22 cellular contexts compared by ENCODE assay signal in genomic region chr16:47025641-47026040, GRCh38. TPM values are rescaled to one million over a fixed set of nuclear protein-coding genes. Genes with fewer than 3 reads are reported as not detected.
DNase-seq lines count a peak whose midpoint lies in the region; ATAC-seq, FAIRE-seq and TF ChIP-seq lines count a peak whose summit lies in the region.
"Had no signal": no experiment of that assay in that cellular context is flagged by ENCODE, and none has a peak within 500 bp of the region (broad histone marks: within the 10 kb centered on the region; RNA-seq: fewer than 3 reads in every experiment).

No MANE protein-coding gene starts in this region.

- no peaks in the 10 kb centered on the region for H4K20me1 ChIP-seq in HepG2 (ENCODE audit: insufficient read depth, low read length)
- H4K20me1 ChIP-seq: BLaER1 had no signal

- H3K79me2 ChIP-seq in HepG2 (ENCODE audit: insufficient read depth, low read length) = no peaks in the 10 kb centered on the region

- TF ChIP-seq EP300 in HepG2 (IDR thresholded peaks at IDR 0.05; ENCODE audit: low read depth in 2 of 2, low read length in 2 of 2) (no peak), HepG2 (CRISPR knock-in tag; IDR thresholded peaks at IDR 0.05; ENCODE audit: borderline replicate concordance) (no peak)

- WGBS in HepG2 (ENCODE audit: low lambda C conversion rate) = 79% methylated on average over 20 of the region's 20 CpGs
- 93% methylated on average over 18 of the region's 20 CpGs for WGBS in right lobe of liver (ENCODE audit: insufficient coverage, low coverage, low lambda C conversion rate, missing lambda C conversion rate)

- H3K27ac ChIP-seq in HepG2 (ENCODE audit: extremely low read length, insufficient read depth, low read length) = no peak overlapping the region
- H3K27ac ChIP-seq in right lobe of liver = no peak overlapping the region
- H3K27ac ChIP-seq in upper lobe of right lung = no peak overlapping the region
- H3K27ac ChIP-seq: 22Rv1, BLaER1, C4-2B had no signal

- BruUV-seq in HepG2 (replicated peaks; lab: Mats Ljungman, UMichigan) = no TSS peak

- H3K27me3 ChIP-seq in HepG2 (ENCODE audit: control insufficient read depth in 1 of 2, insufficient read depth in 2 of 2, low read length in 2 of 2) = peaks cover 0 to 10% of the 10 kb centered on the region in 2 experiments; a peak in 2 of 5 replicates
- no peaks in the 10 kb centered on the region for H3K27me3 ChIP-seq in right lobe of liver
- no peaks in the 10 kb centered on the region for H3K27me3 ChIP-seq in bronchial epithelial cell (ENCODE audit: control insufficient read depth, insufficient read depth, low read length)
- H3K27me3 ChIP-seq in upper lobe of right lung = no peaks in the 10 kb centered on the region
- H3K27me3 ChIP-seq: BLaER1 had no signal

- H3K4me3 Mint-ChIP-seq in activated naive CD8-positive, alpha-beta T cell treated with anti-CD3 and anti-CD28 coated beads for 36 hours = no peak overlapping the region
- H3K4me3 Mint-ChIP-seq: B cell; CD4-positive, CD25-positive, alpha-beta regulatory T cell; CD8-positive, alpha-beta T cell had no signal

- intact Hi-C loops in HepG2 (cut with micrococcal nuclease; ENCODE audit: unreplicated experiment) = no loop called here
- intact Hi-C loops in right lobe of liver (cut with DNase I) = no loop called here
- intact Hi-C loops in upper lobe of right lung (cut with DNase I) = no loop called here

- H3K9me3 ChIP-seq in HepG2 (ENCODE audit: low read length) = no peaks in the 10 kb centered on the region
- H3K9me3 ChIP-seq in right lobe of liver = no peaks in the 10 kb centered on the region
- no peaks in the 10 kb centered on the region for H3K9me3 ChIP-seq in upper lobe of right lung
- H3K9me3 ChIP-seq: BLaER1, Caco-2, HAP-1 had no signal

- TF ChIP-seq CTCF in HepG2 (CRISPR knock-in tag; IDR thresholded peaks at IDR 0.05) (no peak), right lobe of liver (IDR thresholded peaks at IDR 0.05) (no peak), bronchial epithelial cell (IDR thresholded peaks at IDR 0.05; ENCODE audit: insufficient read depth, low read length, severe bottlenecking) (no peak), upper lobe of right lung (IDR thresholded peaks at IDR 0.05) (no peak)

- H3K27ac Mint-ChIP-seq in activated naive CD8-positive, alpha-beta T cell treated with anti-CD3 and anti-CD28 coated beads for 36 hours = no peak overlapping the region
- H3K27ac Mint-ChIP-seq: B cell; CD4-positive, CD25-positive, alpha-beta regulatory T cell; CD8-positive, alpha-beta T cell had no signal

- no peak for TF ChIP-seq RAD21 in HepG2 (CRISPR knock-in tag; IDR thresholded peaks at IDR 0.05)

- H3K36me3 Mint-ChIP-seq in activated naive CD8-positive, alpha-beta T cell treated with anti-CD3 and anti-CD28 coated beads for 36 hours = no peaks in the 10 kb centered on the region
- H3K36me3 Mint-ChIP-seq: CD4-positive, CD25-positive, alpha-beta regulatory T cell; CD8-positive, alpha-beta T cell had no signal

- POLR2A ChIA-PET in HepG2 (lab: Yijun Ruan, JAX) = no interaction called here

- FAIRE-seq in HepG2 (lab: Jason Lieb, UNC) (no peak), bronchial epithelial cell (lab: Jason Lieb, UNC) (peak; percentile 40)
- FAIRE-seq: A204.1, G401.6, GM18507, H54 had no signal

- H3K4me3 ChIP-seq in HepG2 (replicated peaks in 1 of 3; ENCODE audit: insufficient read depth in 1 of 3, low read depth in 2 of 3, low read length in 3 of 3) = no peak overlapping the region
- no peak overlapping the region for H3K4me3 ChIP-seq in right lobe of liver
- no peak overlapping the region for H3K4me3 ChIP-seq in bronchial epithelial cell (ENCODE audit: low read depth, low read length)
- no peak overlapping the region for H3K4me3 ChIP-seq in upper lobe of right lung
- H3K4me3 ChIP-seq: BLaER1, HAP-1 had no signal

- H3K4me1 ChIP-seq in HepG2 (ENCODE audit: insufficient read depth, low read length) (no peaks in the 10 kb centered on the region), right lobe of liver (no peaks in the 10 kb centered on the region), upper lobe of right lung (no peaks in the 10 kb centered on the region)
- H3K4me1 ChIP-seq: BLaER1, Caco-2, HAP-1 had no signal

- no peak for TF ChIP-seq POLR2A in HepG2 (IDR thresholded peaks at IDR 0.05; ENCODE audit: insufficient read depth in 1 of 2, low read depth in 2 of 2, low read length in 2 of 2)
- no peak for TF ChIP-seq POLR2A in right lobe of liver (IDR thresholded peaks at IDR 0.05)

- ATAC-seq in HepG2 (no peak), right lobe of liver (no peak), upper lobe of right lung (no peak)
- ATAC-seq: CD8-positive, alpha-beta T cell had no signal

- H2AFZ ChIP-seq in HepG2 (ENCODE audit: low read length) = no peak overlapping the region

- H3K36me3 ChIP-seq in HepG2 (replicated peaks in 1 of 2; ENCODE audit: control insufficient read depth in 1 of 2, insufficient read depth in 2 of 2, low read length in 2 of 2) = no peaks in the 10 kb centered on the region
- no peaks in the 10 kb centered on the region for H3K36me3 ChIP-seq in right lobe of liver
- no peaks in the 10 kb centered on the region for H3K36me3 ChIP-seq in bronchial epithelial cell (ENCODE audit: control insufficient read depth, insufficient read depth, low read length)
- no peaks in the 10 kb centered on the region for H3K36me3 ChIP-seq in upper lobe of right lung
- H3K36me3 ChIP-seq: BLaER1, HAP-1 had no signal

- CTCF ChIA-PET in HepG2 (lab: Yijun Ruan, JAX; ENCODE audit: low intra/inter-chr PET ratio, low total read pairs) = no interaction called here

- no peak for DNase-seq in HepG2 (ENCODE audit: low spot score)
- no peak for DNase-seq in right lobe of liver
- DNase-seq in bronchial epithelial cell (ENCODE audit: low read depth) = no peak
- peak; percentile 25 for DNase-seq in upper lobe of right lung
- DNase-seq in NCI-H82 (lab: John Stamatoyannopoulos, UW) = no peak
- no peak for DNase-seq in T-helper 1 cell
- DNase-seq in activated naive CD8-positive, alpha-beta T cell treated with anti-CD3 and anti-CD28 coated beads for 36 hours = no peak
- DNase-seq: Caco-2; CD4-positive, CD25-positive, alpha-beta regulatory T cell; CD8-positive, alpha-beta T cell; DMS153; DND-41; GOT3 had no signal

- no peaks in the 10 kb centered on the region for H3K4me1 Mint-ChIP-seq in activated naive CD8-positive, alpha-beta T cell treated with anti-CD3 and anti-CD28 coated beads for 36 hours
- H3K4me1 Mint-ChIP-seq: CD4-positive, CD25-positive, alpha-beta regulatory T cell had no signal

- no peak overlapping the region for H3K4me2 ChIP-seq in HepG2 (ENCODE audit: low read depth, low read length)
- H3K4me2 ChIP-seq: BLaER1 had no signal

- no peaks in the 10 kb centered on the region for H3K9me3 Mint-ChIP-seq in activated naive CD8-positive, alpha-beta T cell treated with anti-CD3 and anti-CD28 coated beads for 36 hours
- H3K9me3 Mint-ChIP-seq: CD4-positive, CD25-positive, alpha-beta regulatory T cell; CD8-positive, alpha-beta T cell had no signal

- no peaks in the 10 kb centered on the region for H3K27me3 Mint-ChIP-seq in activated naive CD8-positive, alpha-beta T cell treated with anti-CD3 and anti-CD28 coated beads for 36 hours
- H3K27me3 Mint-ChIP-seq: B cell had no signal

- in situ Hi-C loops in HepG2 (cut with HindIII; ENCODE audit: extremely low pct_ligation_motif_present, low pct_unique_long_range_greater_than_20kb) = no loop called here

- no peak overlapping the region for H3K9ac ChIP-seq in HepG2 (ENCODE audit: insufficient read depth, low read depth, low read length)
- H3K9ac ChIP-seq: BLaER1 had no signal

TF ChIP-seq in HepG2, 621 proteins besides CTCF, POLR2A, EP300 and RAD21:
- TF ChIP-seq ZFYVE20 (CRISPR knock-in tag; IDR thresholded peaks at IDR 0.05; ENCODE audit: borderline replicate concordance, low read depth) = no peak
- peak; percentile 94 for TF ChIP-seq MNT (IDR thresholded peaks at IDR 0.05)

RNA-seq across cellular contexts. Expression of gene DNAJA2, which starts 52.2 kb away (rescaled TPM):
- total RNA-seq in HepG2 (2016; rRNA removed; fragmentation: Illumina TruSeq; extraction: Trizol) (176 and 181 TPM in 2 replicates), right lobe of liver (10 to 100 TPM; 25.3 to 38.3 (median 32.0) TPM), bronchial epithelial cell (92.0 and 112 TPM in 2 replicates), upper lobe of right lung (43.4 TPM)
- 47.3 and 50.8 TPM in 2 replicates for total RNA-seq in HepG2 (2016; cell fraction: cytosol; rRNA removed; fragmentation: Illumina TruSeq; extraction: Trizol; ENCODE audit: low read depth)
- total RNA-seq in HepG2 (2016; cell fraction: insoluble cytoplasmic fraction; rRNA removed; fragmentation: Illumina TruSeq; extraction: Trizol) = 176 and 177 TPM in 2 replicates
- total RNA-seq in HepG2 (2016; cell fraction: membrane; rRNA removed; fragmentation: Illumina TruSeq; extraction: Trizol) = 92.5 and 108 TPM in 2 replicates
- total RNA-seq in HepG2 (2016; cell fraction: nucleus; rRNA removed; fragmentation: Illumina TruSeq; extraction: Trizol) = 65.1 and 73.4 TPM in 2 replicates
- polyA plus RNA-seq in HepG2 (2011; rRNA removed) = 22.0 and 25.4 TPM in 2 replicates
- 10.6 and 19.4 TPM in 2 replicates for polyA plus RNA-seq in HepG2 (2011; cell fraction: cytosol; rRNA removed)
- 9.5 and 13.3 TPM in 2 replicates for polyA plus RNA-seq in HepG2 (2011; cell fraction: nucleus; rRNA removed)
- 107 and 109 TPM in 2 replicates for polyA plus RNA-seq in HepG2 (2012)
- 27.5 and 27.6 TPM in 2 replicates for polyA plus RNA-seq in HepG2 (2016; cell fraction: cytosol; fragmentation: Illumina TruSeq; extraction: Trizol; ENCODE audit: low read depth)
- polyA plus RNA-seq in HepG2 (2016; cell fraction: insoluble cytoplasmic fraction; fragmentation: Illumina TruSeq; extraction: Trizol; ENCODE audit: low read depth) = 139 and 148 TPM in 2 replicates
- polyA plus RNA-seq in HepG2 (2016; cell fraction: membrane; fragmentation: Illumina TruSeq; extraction: Trizol; ENCODE audit: low read depth) = 41.2 and 43.1 TPM in 2 replicates
- polyA plus RNA-seq in HepG2 (2016; cell fraction: nucleus; fragmentation: Illumina TruSeq; extraction: Trizol; ENCODE audit: insufficient read depth, low read depth) = 78.3 and 82.7 TPM in 2 replicates
- polyA minus RNA-seq in HepG2 (2011; rRNA and poly(A)+ RNA removed; ENCODE audit: low replicate concordance) = 17.9 and 28.5 TPM in 2 replicates
- polyA minus RNA-seq in HepG2 (2011; cell fraction: cytosol; rRNA and poly(A)+ RNA removed) = 57.4 and 64.5 TPM in 2 replicates
- 42.6 and 54.6 TPM in 2 replicates for polyA minus RNA-seq in HepG2 (2011; cell fraction: nucleus; rRNA and poly(A)+ RNA removed)
- total RNA-seq in activated naive CD8-positive, alpha-beta T cell treated with anti-CD3 and anti-CD28 coated beads for 36 hours = 100 to 1,000 TPM; 104 TPM
